Comparison of ENCODE assay signal across 15 cellular contexts in genomic region chr5:137040641-137041340, GRCh38.
"Had no signal": no experiment of that assay in that cellular context is flagged by ENCODE, and none has a peak within 500 bp of the region (broad histone marks: within the 10 kb centered on the region; RNA-seq: fewer than 3 reads in every experiment).

No MANE protein-coding gene starts in this region.

- H3K36me3 ChIP-seq: adrenal gland, esophagus muscularis mucosa, gastroesophageal sphincter, ovary, stomach, thyroid gland had no signal

- H3K27ac ChIP-seq: adrenal gland, esophagus muscularis mucosa, gastroesophageal sphincter, hepatocyte, ovary, skin epidermis, stomach, thyroid gland had no signal

- H3K79me2 ChIP-seq: hepatocyte had no signal

- H3K27ac Mint-ChIP-seq: activated B cell treated with CpG ODN at 0.5 μM for 24 hours; activated CD4-positive, alpha-beta T cell treated with anti-CD3 and anti-CD28 coated beads, Interleukin-2, amount 10 ng/mL, durations not matched to agents 7 days and 5 days; activated naive CD4-positive, alpha-beta T cell treated with anti-CD3 and anti-CD28 coated beads, Interleukin-2, amount 10 ng/mL, durations not matched to agents 7 days and 5 days; activated T-helper 2 cell treated with anti-CD3 and anti-CD28 coated beads, Interferon-gamma antibody, Interleukin-2, Interleukin-4, amounts not matched to agents 10 μg/mL and 5 μg/mL and 100 μg/mL, durations not matched to agents 14 hours and 24 hours and 36 hours had no signal

- ATAC-seq: gastroesophageal sphincter had no signal

- H3K4me3 Mint-ChIP-seq: activated B cell treated with CpG ODN at 0.5 μM for 24 hours; activated CD4-positive, alpha-beta T cell treated with anti-CD3 and anti-CD28 coated beads, Interleukin-2, amount 10 ng/mL, durations not matched to agents 7 days and 5 days; activated naive CD4-positive, alpha-beta T cell treated with anti-CD3 and anti-CD28 coated beads, Interleukin-2, amount 10 ng/mL, durations not matched to agents 7 days and 5 days; brain had no signal

- H3K27me3 Mint-ChIP-seq: activated B cell treated with CpG ODN at 0.5 μM for 24 hours; activated CD4-positive, alpha-beta T cell treated with anti-CD3 and anti-CD28 coated beads, Interleukin-2, amount 10 ng/mL, durations not matched to agents 7 days and 5 days; activated naive CD4-positive, alpha-beta T cell treated with anti-CD3 and anti-CD28 coated beads, Interleukin-2, amount 10 ng/mL, durations not matched to agents 7 days and 5 days had no signal

- H2AFZ ChIP-seq: hepatocyte had no signal

- H3K27me3 ChIP-seq: adrenal gland, ovary, thyroid gland had no signal

- H3K4me2 ChIP-seq: hepatocyte had no signal

- H3K4me1 Mint-ChIP-seq: activated B cell treated with CpG ODN at 0.5 μM for 24 hours; activated CD4-positive, alpha-beta T cell treated with anti-CD3 and anti-CD28 coated beads, Interleukin-2, amount 10 ng/mL, durations not matched to agents 7 days and 5 days; activated naive CD4-positive, alpha-beta T cell treated with anti-CD3 and anti-CD28 coated beads, Interleukin-2, amount 10 ng/mL, durations not matched to agents 7 days and 5 days had no signal

- H3K4me3 ChIP-seq: adrenal gland, esophagus muscularis mucosa, gastroesophageal sphincter, hepatocyte, ovary, skin epidermis, stomach, thyroid gland had no signal

- H3K9me3 ChIP-seq: ovary, thyroid gland had no signal

- DNase-seq: activated B cell treated with CpG ODN at 0.5 μM for 24 hours; activated CD4-positive, alpha-beta T cell treated with anti-CD3 and anti-CD28 coated beads, Interleukin-2, amount 10 ng/mL, durations not matched to agents 7 days and 5 days; activated naive CD4-positive, alpha-beta T cell treated with anti-CD3 and anti-CD28 coated beads, Interleukin-2, amount 10 ng/mL, durations not matched to agents 7 days and 5 days; activated T-cell treated with anti-CD3 and anti-CD28 coated beads for 4 hours; kidney glomerular epithelial cell; ovary; stomach; thyroid gland had no signal

- H3K36me3 Mint-ChIP-seq: activated naive CD4-positive, alpha-beta T cell treated with anti-CD3 and anti-CD28 coated beads, Interleukin-2, amount 10 ng/mL, durations not matched to agents 7 days and 5 days; brain had no signal

- H3K4me1 ChIP-seq: esophagus muscularis mucosa, gastroesophageal sphincter, stomach, thyroid gland had no signal
